ENCODE assay signal across 1 cellular context in genomic region chr4:171532968-171533367, GRCh38.
TF ChIP-seq lines count a peak whose summit lies in the region.

No MANE protein-coding gene starts in this region.

TF ChIP-seq in K562, 482 proteins besides CTCF, POLR2A, EP300 and RAD21 (continued from another document):
- no peak for TF ChIP-seq AFF1 (IDR thresholded peaks at IDR 0.05; ENCODE audit: low read depth in 1 of 2, partially characterized antibody in 2 of 2)
- TF ChIP-seq ZNF79 (CRISPR knock-in tag; IDR thresholded peaks at IDR 0.05; ENCODE audit: low read depth) = no peak
- no peak for TF ChIP-seq GABPB1 (CRISPR knock-in tag; IDR thresholded peaks at IDR 0.05)
- TF ChIP-seq E2F5 (CRISPR knock-in tag; IDR thresholded peaks at IDR 0.05) = no peak
- TF ChIP-seq SFPQ (IDR thresholded peaks at IDR 0.05; ENCODE audit: low read depth, low read length) = no peak
- no peak for TF ChIP-seq DEAF1 (CRISPR knock-in tag; IDR thresholded peaks at IDR 0.05)
- TF ChIP-seq GTF2E2 (tag; IDR thresholded peaks at IDR 0.05) = no peak
- no peak for TF ChIP-seq HNRNPH1 (optimal IDR thresholded peaks at IDR 0.05; ENCODE audit: low read depth, low read length)
- TF ChIP-seq BCL6 (CRISPR knock-in tag; IDR thresholded peaks at IDR 0.05) = no peak
- no peak for TF ChIP-seq OTX1 (CRISPR knock-in tag; IDR thresholded peaks at IDR 0.05)
- TF ChIP-seq ZNF146 (CRISPR knock-in tag; IDR thresholded peaks at IDR 0.05; ENCODE audit: unreplicated experiment) = no peak
- no peak for TF ChIP-seq BACH1 (tag; IDR thresholded peaks at IDR 0.05)
- TF ChIP-seq ZNF764 (CRISPR knock-in tag; IDR thresholded peaks at IDR 0.05; ENCODE audit: low read depth) = no peak
TF ChIP-seq in K562: peak in this region for 0.
